ENCODE assay signal across 9 cellular contexts in the genomic region with DNA sequence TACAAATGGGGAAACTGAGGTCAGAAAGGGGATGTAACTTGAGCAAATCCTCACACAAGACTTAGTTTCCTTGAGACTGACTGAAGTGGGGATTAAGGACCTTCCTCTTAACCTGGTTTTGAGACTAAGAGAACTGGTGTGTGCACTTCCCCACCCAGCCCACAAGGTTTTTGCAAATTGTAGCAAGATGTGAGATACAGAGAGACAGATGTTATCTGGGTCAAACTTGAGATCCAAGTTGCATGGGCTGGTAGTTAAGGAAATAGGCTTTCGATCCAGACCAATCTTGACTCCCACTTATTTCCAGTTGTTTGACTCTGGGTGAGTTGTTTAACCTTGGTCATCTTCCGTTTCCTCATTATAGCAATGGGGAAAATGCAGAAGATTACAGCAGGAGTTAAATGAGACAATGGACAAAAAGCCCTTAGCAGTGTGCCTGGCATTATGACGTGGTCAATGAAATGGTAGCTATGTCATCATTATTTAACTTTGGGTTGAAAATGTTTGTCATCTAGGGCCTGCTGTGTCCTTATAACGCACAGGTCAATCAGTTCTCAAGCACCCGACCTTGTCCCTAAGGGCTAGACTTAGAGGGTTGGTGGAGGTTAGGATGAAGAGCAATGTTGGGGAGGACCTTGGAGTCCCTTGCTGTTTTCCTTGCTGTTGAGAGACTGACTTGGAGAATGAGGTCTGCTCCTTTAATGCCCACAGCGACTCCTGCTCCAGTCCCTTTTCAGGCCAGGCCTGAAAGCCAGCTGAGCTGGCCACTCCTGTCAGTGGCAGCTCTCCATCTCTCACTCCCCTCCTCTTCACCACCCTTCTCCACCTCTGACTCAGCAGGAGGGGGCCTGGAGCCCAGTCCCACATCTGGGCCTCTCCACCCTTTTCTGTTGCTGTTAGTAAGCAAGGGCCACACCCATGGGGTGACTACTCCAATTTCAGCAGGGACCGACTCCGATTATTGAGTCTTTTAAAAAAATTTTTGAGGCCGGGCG. TPM values are rescaled to one million over a fixed set of nuclear protein-coding genes. Genes with fewer than 3 reads are reported as not detected.
DNase-seq lines count a peak whose midpoint lies in the region; TF ChIP-seq lines count a peak whose summit lies in the region.
"Had no signal": no experiment of that assay in that cellular context is flagged by ENCODE, and none has a peak within 500 bp of the region (broad histone marks: within the 10 kb centered on the region; RNA-seq: fewer than 3 reads in every experiment).

No MANE protein-coding gene starts in this region.

- H3K36me3 Mint-ChIP-seq in activated CD4-positive, alpha-beta memory T cell treated with anti-CD3 and anti-CD28 coated beads, Interleukin-2, amount 10 ng/mL, durations not matched to agents 7 days and 5 days (ENCODE audit: low read depth): no peaks in the 10 kb centered on the region
- no peaks in the 10 kb centered on the region for H3K36me3 Mint-ChIP-seq in activated CD4-positive, alpha-beta memory T cell treated with anti-CD3 and anti-CD28 coated beads for 36 hours
- H3K36me3 Mint-ChIP-seq in activated T-helper 1 cell treated with anti-CD3 and anti-CD28 coated beads, Interleukin-12 subunit alpha, Interleukin-12 subunit beta, Interleukin-2, Interleukin-4 antibody, amounts not matched to agents 30 ng/mL and 10 ng/mL and 1 ng/mL, durations not matched to agents 14 hours and 24 hours and 36 hours (ENCODE audit: low read depth): no peaks in the 10 kb centered on the region

- no peaks in the 10 kb centered on the region for H4K20me1 ChIP-seq in MM.1S (ENCODE audit: insufficient read depth, low read length)

- DNase-seq in activated CD4-positive, alpha-beta memory T cell treated with anti-CD3 and anti-CD28 coated beads, Interleukin-2, amount 10 ng/mL, durations not matched to agents 7 days and 5 days: no peak
- no peak for DNase-seq in activated CD4-positive, alpha-beta memory T cell treated with anti-CD3 and anti-CD28 coated beads for 36 hours
- DNase-seq in activated T-helper 1 cell treated with anti-CD3 and anti-CD28 coated beads, Interleukin-12 subunit alpha, Interleukin-12 subunit beta, Interleukin-2, Interleukin-4 antibody, amounts not matched to agents 30 ng/mL and 10 ng/mL and 1 ng/mL, durations not matched to agents 14 hours and 24 hours and 36 hours (ENCODE audit: low spot score): no peak
- DNase-seq in left ventricle myocardium inferior (peak; percentile 57), thyroid gland (peak in 1 of 2 donors; percentile 20), NCI-H2081 treated with DMSO at 0.1 percent for 48 hours (lab: John Stamatoyannopoulos, UW) (no peak), MM.1S (no peak), SW 1271 (lab: John Stamatoyannopoulos, UW) (no peak)

- WGBS in thyroid gland, 2 donors: 82% methylated on average over 10 of the region's 10 CpGs

- no peaks in the 10 kb centered on the region for H3K9me3 Mint-ChIP-seq in activated CD4-positive, alpha-beta memory T cell treated with anti-CD3 and anti-CD28 coated beads, Interleukin-2, amount 10 ng/mL, durations not matched to agents 7 days and 5 days
- H3K9me3 Mint-ChIP-seq in activated CD4-positive, alpha-beta memory T cell treated with anti-CD3 and anti-CD28 coated beads for 36 hours: no peaks in the 10 kb centered on the region
- H3K9me3 Mint-ChIP-seq in activated T-helper 1 cell treated with anti-CD3 and anti-CD28 coated beads, Interleukin-12 subunit alpha, Interleukin-12 subunit beta, Interleukin-2, Interleukin-4 antibody, amounts not matched to agents 30 ng/mL and 10 ng/mL and 1 ng/mL, durations not matched to agents 14 hours and 24 hours and 36 hours: no peaks in the 10 kb centered on the region

- H3K27me3 ChIP-seq in left ventricle myocardium inferior (ENCODE audit: low read depth) (no peaks in the 10 kb centered on the region), thyroid gland (no peaks in the 10 kb centered on the region), MM.1S (replicated peaks; ENCODE audit: insufficient read depth, low read length) (no peaks in the 10 kb centered on the region)

- no peak overlapping the region for H2AFZ ChIP-seq in MM.1S (ENCODE audit: low read length)

- H3K9me3 ChIP-seq in left ventricle myocardium inferior (replicated peaks): no peaks in the 10 kb centered on the region
- H3K9me3 ChIP-seq in thyroid gland: no peaks in the 10 kb centered on the region
- H3K9me3 ChIP-seq in MM.1S (replicated peaks; ENCODE audit: insufficient read depth, low read length): no peaks in the 10 kb centered on the region
- H3K9me3 ChIP-seq: BLaER1 treated with 17β-estradiol and CSF1 and Interleukin-3, amounts not matched to agents 10 nM and 100 nM had no signal

- TF ChIP-seq POLR2A in thyroid gland (IDR thresholded peaks at IDR 0.05): no peak

- peaks cover 51% of the 10 kb centered on the region for H3K4me1 ChIP-seq in left ventricle myocardium inferior
- H3K4me1 ChIP-seq in thyroid gland: peaks cover 5 to 23% of the 10 kb centered on the region in 2 donors
- H3K4me1 ChIP-seq in MM.1S (ENCODE audit: low read length): no peaks in the 10 kb centered on the region

- intact Hi-C loops in activated CD4-positive, alpha-beta memory T cell treated with anti-CD3 and anti-CD28 coated beads for 36 hours (cut with micrococcal nuclease): loop anchor here (10.0 kb wide), 1 partner anchor 49 kb away; a partner anchor contains a TSS
- intact Hi-C loops in activated T-helper 1 cell treated with anti-CD3 and anti-CD28 coated beads, Interleukin-12 subunit alpha, Interleukin-12 subunit beta, Interleukin-2, Interleukin-4 antibody, amounts not matched to agents 30 ng/mL and 10 ng/mL and 1 ng/mL, durations not matched to agents 14 hours and 24 hours and 36 hours (cut with micrococcal nuclease): no loop called here
- intact Hi-C loops in left ventricle myocardium inferior (cut with micrococcal nuclease): no loop called here
- intact Hi-C loops in thyroid gland (cut with DNase I): no loop called here

- H3K9me2 ChIP-seq in MM.1S (replicated peaks; ENCODE audit: insufficient read depth, low read length): no peaks in the 10 kb centered on the region

- peak overlapping the region; percentile 35 for H3K4me3 Mint-ChIP-seq in activated CD4-positive, alpha-beta memory T cell treated with anti-CD3 and anti-CD28 coated beads, Interleukin-2, amount 10 ng/mL, durations not matched to agents 7 days and 5 days
- H3K4me3 Mint-ChIP-seq in activated CD4-positive, alpha-beta memory T cell treated with anti-CD3 and anti-CD28 coated beads for 36 hours: no peak overlapping the region
- peak overlapping the region; percentile 53 for H3K4me3 Mint-ChIP-seq in activated T-helper 1 cell treated with anti-CD3 and anti-CD28 coated beads, Interleukin-12 subunit alpha, Interleukin-12 subunit beta, Interleukin-2, Interleukin-4 antibody, amounts not matched to agents 30 ng/mL and 10 ng/mL and 1 ng/mL, durations not matched to agents 14 hours and 24 hours and 36 hours

- POLR2A ChIA-PET in activated CD4-positive, alpha-beta memory T cell treated with anti-CD3 and anti-CD28 coated beads, Interleukin-2, amount 10 ng/mL, durations not matched to agents 7 days and 5 days (lab: Charles Lee): interaction anchor here (0.7 to 1.2 kb wide), 2 partner anchors 22 to 98 kb away, joined by 3 read pairs; no protein-coding TSS in a partner anchor
- POLR2A ChIA-PET in activated CD4-positive, alpha-beta memory T cell treated with anti-CD3 and anti-CD28 coated beads for 36 hours (lab: Charles Lee): no interaction called here

- H3K27ac ChIP-seq in left ventricle myocardium inferior (replicated peaks) (peak overlapping the region; percentile 96), thyroid gland (peak overlapping the region in 2 of 3 donors; percentile 91 to 92), MM.1S (ENCODE audit: low read length) (no peak overlapping the region)
- H3K27ac ChIP-seq: BLaER1 treated with 17β-estradiol and CSF1 and Interleukin-3, amounts not matched to agents 10 nM and 100 nM had no signal

- H3K4me1 Mint-ChIP-seq in activated CD4-positive, alpha-beta memory T cell treated with anti-CD3 and anti-CD28 coated beads, Interleukin-2, amount 10 ng/mL, durations not matched to agents 7 days and 5 days: peaks cover 19% of the 10 kb centered on the region
- peaks cover 13% of the 10 kb centered on the region for H3K4me1 Mint-ChIP-seq in activated CD4-positive, alpha-beta memory T cell treated with anti-CD3 and anti-CD28 coated beads for 36 hours (ENCODE audit: low read depth)
- H3K4me1 Mint-ChIP-seq in activated T-helper 1 cell treated with anti-CD3 and anti-CD28 coated beads, Interleukin-12 subunit alpha, Interleukin-12 subunit beta, Interleukin-2, Interleukin-4 antibody, amounts not matched to agents 30 ng/mL and 10 ng/mL and 1 ng/mL, durations not matched to agents 14 hours and 24 hours and 36 hours (ENCODE audit: low read depth): peaks cover 9% of the 10 kb centered on the region

- H3K4me2 ChIP-seq in MM.1S (ENCODE audit: low read depth, low read length): no peak overlapping the region

- TF ChIP-seq CTCF in left ventricle myocardium inferior (IDR thresholded peaks at IDR 0.05; ENCODE audit: borderline replicate concordance) (no peak), thyroid gland (IDR thresholded peaks at IDR 0.05) (peak in 1 of 6 experiments; percentile 4), MM.1S (IDR thresholded peaks at IDR 0.05; ENCODE audit: low read length) (no peak)

- H3K27me3 Mint-ChIP-seq in activated CD4-positive, alpha-beta memory T cell treated with anti-CD3 and anti-CD28 coated beads, Interleukin-2, amount 10 ng/mL, durations not matched to agents 7 days and 5 days: peaks cover 10% of the 10 kb centered on the region
- no peaks in the 10 kb centered on the region for H3K27me3 Mint-ChIP-seq in activated CD4-positive, alpha-beta memory T cell treated with anti-CD3 and anti-CD28 coated beads for 36 hours
- peaks cover 1% of the 10 kb centered on the region for H3K27me3 Mint-ChIP-seq in activated T-helper 1 cell treated with anti-CD3 and anti-CD28 coated beads, Interleukin-12 subunit alpha, Interleukin-12 subunit beta, Interleukin-2, Interleukin-4 antibody, amounts not matched to agents 30 ng/mL and 10 ng/mL and 1 ng/mL, durations not matched to agents 14 hours and 24 hours and 36 hours (ENCODE audit: insufficient read depth)

- CTCF ChIA-PET in activated CD4-positive, alpha-beta memory T cell treated with anti-CD3 and anti-CD28 coated beads, Interleukin-2, amount 10 ng/mL, durations not matched to agents 7 days and 5 days (lab: Charles Lee): interaction anchor here (1.0 to 1.4 kb wide), 2 partner anchors 11 to 37 kb away, joined by 3 to 4 read pairs; no protein-coding TSS in a partner anchor
- CTCF ChIA-PET in activated CD4-positive, alpha-beta memory T cell treated with anti-CD3 and anti-CD28 coated beads for 36 hours (lab: Charles Lee): interaction anchor here (1.1 to 1.2 kb wide), 2 partner anchors 37 to 135 kb away, joined by 3 to 4 read pairs; no protein-coding TSS in a partner anchor

- H3K4me3 ChIP-seq in left ventricle myocardium inferior (peak overlapping the region; percentile 89), thyroid gland (replicated peaks in 1 of 3) (peak overlapping the region in 1 of 3 donors; percentile 74), MM.1S (ENCODE audit: low read length) (no peak overlapping the region)
- H3K4me3 ChIP-seq: BLaER1 treated with 17β-estradiol and CSF1 and Interleukin-3, amounts not matched to agents 10 nM and 100 nM had no signal

- H3K36me3 ChIP-seq in left ventricle myocardium inferior (peaks cover 37% of the 10 kb centered on the region), thyroid gland (peaks cover under 1 to 4% of the 10 kb centered on the region in 2 donors), MM.1S (replicated peaks; ENCODE audit: insufficient read depth, low read length) (no peaks in the 10 kb centered on the region)

- no peaks in the 10 kb centered on the region for H3F3A ChIP-seq in MM.1S (ENCODE audit: insufficient read depth, low read length)

- no peak overlapping the region for H3K9ac ChIP-seq in MM.1S (ENCODE audit: low read length)

- no peaks in the 10 kb centered on the region for H3K79me2 ChIP-seq in MM.1S (ENCODE audit: low read length)

- H3K27ac Mint-ChIP-seq in activated CD4-positive, alpha-beta memory T cell treated with anti-CD3 and anti-CD28 coated beads, Interleukin-2, amount 10 ng/mL, durations not matched to agents 7 days and 5 days: no peak overlapping the region
- H3K27ac Mint-ChIP-seq in activated CD4-positive, alpha-beta memory T cell treated with anti-CD3 and anti-CD28 coated beads for 36 hours: no peak overlapping the region
- H3K27ac Mint-ChIP-seq in activated T-helper 1 cell treated with anti-CD3 and anti-CD28 coated beads, Interleukin-12 subunit alpha, Interleukin-12 subunit beta, Interleukin-2, Interleukin-4 antibody, amounts not matched to agents 30 ng/mL and 10 ng/mL and 1 ng/mL, durations not matched to agents 14 hours and 24 hours and 36 hours: no peak overlapping the region

RNA-seq across cellular contexts. Expression of a gene that starts 1.9 kb away (rescaled TPM):
- 1 to 10 TPM in 1 of 2 experiments, under 1 TPM in 1; 0.91 to 1.6 TPM for total RNA-seq in activated CD4-positive, alpha-beta memory T cell treated with anti-CD3 and anti-CD28 coated beads, Interleukin-2, amount 10 ng/mL, durations not matched to agents 7 days and 5 days
- total RNA-seq in activated CD4-positive, alpha-beta memory T cell treated with anti-CD3 and anti-CD28 coated beads for 36 hours: 1 to 10 TPM; 1.8 to 2.2 TPM
- total RNA-seq in activated T-helper 1 cell treated with anti-CD3 and anti-CD28 coated beads, Interleukin-12 subunit alpha, Interleukin-12 subunit beta, Interleukin-2, Interleukin-4 antibody, amounts not matched to agents 30 ng/mL and 10 ng/mL and 1 ng/mL, durations not matched to agents 14 hours and 24 hours and 36 hours: 0.75 and 1.1 TPM in 2 replicates
- total RNA-seq in left ventricle myocardium inferior (24.7 TPM), thyroid gland (10 to 100 TPM; 41.5 to 54.9 (median 48.8) TPM)

RNA-seq across cellular contexts. Expression of a gene that starts 8.4 kb away (rescaled TPM):
- total RNA-seq in activated CD4-positive, alpha-beta memory T cell treated with anti-CD3 and anti-CD28 coated beads, Interleukin-2, amount 10 ng/mL, durations not matched to agents 7 days and 5 days: not detected
- not detected for total RNA-seq in activated CD4-positive, alpha-beta memory T cell treated with anti-CD3 and anti-CD28 coated beads for 36 hours
- total RNA-seq in activated T-helper 1 cell treated with anti-CD3 and anti-CD28 coated beads, Interleukin-12 subunit alpha, Interleukin-12 subunit beta, Interleukin-2, Interleukin-4 antibody, amounts not matched to agents 30 ng/mL and 10 ng/mL and 1 ng/mL, durations not matched to agents 14 hours and 24 hours and 36 hours: not detected in 2 replicates
- total RNA-seq in left ventricle myocardium inferior (0.33 TPM), thyroid gland (1 to 10 TPM in 1 of 4 donors, not detected in 3; 1.4 TPM)

RNA-seq across cellular contexts. Expression of a gene that starts 21.7 kb away (rescaled TPM):
- total RNA-seq in activated CD4-positive, alpha-beta memory T cell treated with anti-CD3 and anti-CD28 coated beads, Interleukin-2, amount 10 ng/mL, durations not matched to agents 7 days and 5 days: 10 to 100 TPM; 36.0 to 36.5 TPM
- total RNA-seq in activated CD4-positive, alpha-beta memory T cell treated with anti-CD3 and anti-CD28 coated beads for 36 hours: 10 to 100 TPM; 25.5 to 29.0 TPM
- 26.5 and 27.2 TPM in 2 replicates for total RNA-seq in activated T-helper 1 cell treated with anti-CD3 and anti-CD28 coated beads, Interleukin-12 subunit alpha, Interleukin-12 subunit beta, Interleukin-2, Interleukin-4 antibody, amounts not matched to agents 30 ng/mL and 10 ng/mL and 1 ng/mL, durations not matched to agents 14 hours and 24 hours and 36 hours
- 32.1 TPM for total RNA-seq in left ventricle myocardium inferior
- total RNA-seq in thyroid gland: 10 to 100 TPM; 36.3 to 73.8 (median 50.6) TPM

RNA-seq across cellular contexts. Expression of a gene that starts 21.9 kb away (rescaled TPM):
- 1 to 10 TPM; 5.5 to 5.7 TPM for total RNA-seq in activated CD4-positive, alpha-beta memory T cell treated with anti-CD3 and anti-CD28 coated beads, Interleukin-2, amount 10 ng/mL, durations not matched to agents 7 days and 5 days
- 1 to 10 TPM; 4.7 TPM for total RNA-seq in activated CD4-positive, alpha-beta memory T cell treated with anti-CD3 and anti-CD28 coated beads for 36 hours
- total RNA-seq in activated T-helper 1 cell treated with anti-CD3 and anti-CD28 coated beads, Interleukin-12 subunit alpha, Interleukin-12 subunit beta, Interleukin-2, Interleukin-4 antibody, amounts not matched to agents 30 ng/mL and 10 ng/mL and 1 ng/mL, durations not matched to agents 14 hours and 24 hours and 36 hours: 5.8 and 6.2 TPM in 2 replicates
- total RNA-seq in left ventricle myocardium inferior (2.0 TPM), thyroid gland (1 to 10 TPM; 2.2 to 4.5 (median 3.9) TPM)

RNA-seq across cellular contexts. Expression of a gene that starts 23.1 kb away (rescaled TPM):
- 100 to 1,000 TPM; 170 to 184 TPM for total RNA-seq in activated CD4-positive, alpha-beta memory T cell treated with anti-CD3 and anti-CD28 coated beads, Interleukin-2, amount 10 ng/mL, durations not matched to agents 7 days and 5 days
- total RNA-seq in activated CD4-positive, alpha-beta memory T cell treated with anti-CD3 and anti-CD28 coated beads for 36 hours: 100 to 1,000 TPM; 192 to 196 TPM
- total RNA-seq in activated T-helper 1 cell treated with anti-CD3 and anti-CD28 coated beads, Interleukin-12 subunit alpha, Interleukin-12 subunit beta, Interleukin-2, Interleukin-4 antibody, amounts not matched to agents 30 ng/mL and 10 ng/mL and 1 ng/mL, durations not matched to agents 14 hours and 24 hours and 36 hours: 114 and 118 TPM in 2 replicates
- 0.91 TPM for total RNA-seq in left ventricle myocardium inferior
- 1 to 10 TPM in 2 of 4 donors, under 1 TPM in 1, not detected in 1; 0.45 to 5.8 (median 2.6) TPM for total RNA-seq in thyroid gland
